In genomic region chr5:72452515-72453259, GRCh38 we compare ENCODE assay signal across 2 cellular contexts.
TF ChIP-seq lines count a peak whose summit lies in the region.

No MANE protein-coding gene starts in this region.

TF ChIP-seq in liver, 16 proteins besides CTCF, POLR2A, EP300 and RAD21:
- TF ChIP-seq ATF3 (IDR thresholded peaks at IDR 0.05), result no peak
- peak; percentile 61 to 72 for TF ChIP-seq HNF4A (conservative IDR thresholded peaks at IDR 0.05)
- peak; percentile 14 for TF ChIP-seq NR2F2 (IDR thresholded peaks at IDR 0.05)
- TF ChIP-seq YY1 (IDR thresholded peaks at IDR 0.05), result peak; percentile 8
- no peak for TF ChIP-seq MAX (IDR thresholded peaks at IDR 0.05)
- TF ChIP-seq JUND (IDR thresholded peaks at IDR 0.05), result peak; percentile 66 to 79

TF ChIP-seq in HepG2, 621 proteins besides CTCF, POLR2A, EP300 and RAD21:
- TF ChIP-seq ZNF879 (CRISPR knock-in tag; IDR thresholded peaks at IDR 0.05), result no peak
- TF ChIP-seq POGK (CRISPR knock-in tag; conservative IDR thresholded peaks at IDR 0.05), result no peak
- TF ChIP-seq PRDM15 (CRISPR knock-in tag; IDR thresholded peaks at IDR 0.05), result no peak
- TF ChIP-seq RBAK (CRISPR knock-in tag; IDR thresholded peaks at IDR 0.05), result no peak
- no peak for TF ChIP-seq ZNF557 (CRISPR knock-in tag; IDR thresholded peaks at IDR 0.05)
- no peak for TF ChIP-seq ZNF232 (CRISPR knock-in tag; IDR thresholded peaks at IDR 0.05; ENCODE audit: borderline replicate concordance)
- no peak for TF ChIP-seq MXD1 (CRISPR knock-in tag; IDR thresholded peaks at IDR 0.05)
- no peak for TF ChIP-seq SMC3 (IDR thresholded peaks at IDR 0.05; ENCODE audit: low read length)
- no peak for TF ChIP-seq ZC3H4 (CRISPR knock-in tag; IDR thresholded peaks at IDR 0.05; ENCODE audit: borderline replicate concordance)
- no peak for TF ChIP-seq ZNF670 (CRISPR knock-in tag; IDR thresholded peaks at IDR 0.05; ENCODE audit: borderline replicate concordance)
- TF ChIP-seq SAP130 (CRISPR knock-in tag; IDR thresholded peaks at IDR 0.05; ENCODE audit: low read depth), result no peak
- no peak for TF ChIP-seq EZH2 (conservative IDR thresholded peaks at IDR 0.05; ENCODE audit: low read depth, low read length)
- no peak for TF ChIP-seq ZNF687 (CRISPR knock-in tag; IDR thresholded peaks at IDR 0.05)
- no peak for TF ChIP-seq ZNF577 (CRISPR knock-in tag; IDR thresholded peaks at IDR 0.05; ENCODE audit: borderline replicate concordance, low read depth)
- TF ChIP-seq PCBP2 (optimal IDR thresholded peaks at IDR 0.05; ENCODE audit: low read depth, low read length, poor library complexity, severe bottlenecking), result no peak
- no peak for TF ChIP-seq POLR2G (IDR thresholded peaks at IDR 0.05; ENCODE audit: low read depth, low read length)
- TF ChIP-seq ZNF503 (CRISPR knock-in tag; IDR thresholded peaks at IDR 0.05), result no peak
- no peak for TF ChIP-seq NBN (conservative IDR thresholded peaks at IDR 0.05)
